Comparison of ENCODE assay signal across 10 cellular contexts in the genomic region with DNA sequence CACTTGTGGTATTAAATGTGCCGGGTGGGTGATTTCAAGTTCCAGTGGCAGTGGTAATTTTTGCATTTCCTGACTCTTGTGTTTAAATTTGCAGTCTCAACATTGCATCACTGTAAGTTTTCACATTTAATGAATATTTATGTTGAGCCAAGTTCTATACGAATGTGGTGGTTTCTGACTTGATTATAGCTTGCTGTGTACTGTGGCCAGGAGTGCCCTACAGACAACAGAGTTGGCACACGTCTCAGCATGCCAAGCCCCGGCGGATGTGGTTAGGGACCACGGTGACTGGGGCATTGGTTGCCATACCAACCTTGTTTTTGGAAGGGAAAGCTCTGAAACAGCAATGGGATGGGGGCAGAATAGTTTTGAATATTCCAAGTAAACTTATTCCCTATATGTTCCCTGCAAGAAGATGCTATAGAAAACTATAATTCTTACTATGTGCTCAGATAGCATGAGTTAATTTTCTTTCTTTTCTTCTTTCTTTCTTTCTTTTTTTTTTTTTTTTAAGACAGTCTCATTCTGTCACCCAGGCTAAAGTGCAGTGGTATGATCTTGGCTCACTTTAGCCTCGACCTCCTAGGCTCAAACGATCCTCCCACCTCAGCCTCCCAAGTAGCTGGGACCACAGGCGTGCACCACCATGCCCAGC.
A peak's percentile ranks its signal among the peaks of the same experiment; 100 is the strongest.
DNase-seq lines count a peak whose midpoint lies in the region; ATAC-seq lines count a peak whose summit lies in the region.
"Had no signal": no experiment of that assay in that cellular context is flagged by ENCODE, and none has a peak within 500 bp of the region (broad histone marks: within the 10 kb centered on the region; RNA-seq: fewer than 3 reads in every experiment).

No MANE protein-coding gene starts in this region.

- peak; percentile 62 for ATAC-seq in stimulated activated effector memory CD8-positive, alpha-beta T cell treated with anti-CD3 and anti-CD28 coated beads, Interleukin-12 subunit alpha, Interleukin-12 subunit beta, amount 100 ng/mL, for 72 hours
- ATAC-seq in HG02678 (IDR thresholded peaks at IDR 0.05; ENCODE audit: unreplicated experiment) (no peak), GM21717 (IDR thresholded peaks at IDR 0.05; ENCODE audit: unreplicated experiment) (no peak)

- H3K4me1 Mint-ChIP-seq in stimulated activated effector memory CD8-positive, alpha-beta T cell treated with anti-CD3 and anti-CD28 coated beads, Interleukin-12 subunit alpha, Interleukin-12 subunit beta, amount 100 ng/mL, for 72 hours, result no peaks in the 10 kb centered on the region

- no peaks in the 10 kb centered on the region for H3K36me3 Mint-ChIP-seq in stimulated activated effector memory CD8-positive, alpha-beta T cell treated with anti-CD3 and anti-CD28 coated beads, Interleukin-12 subunit alpha, Interleukin-12 subunit beta, amount 100 ng/mL, for 72 hours

- H3K9me3 Mint-ChIP-seq in stimulated activated effector memory CD8-positive, alpha-beta T cell treated with anti-CD3 and anti-CD28 coated beads, Interleukin-12 subunit alpha, Interleukin-12 subunit beta, amount 100 ng/mL, for 72 hours, result no peaks in the 10 kb centered on the region

- no peak overlapping the region for H3K4me3 Mint-ChIP-seq in stimulated activated effector memory CD8-positive, alpha-beta T cell treated with anti-CD3 and anti-CD28 coated beads, Interleukin-12 subunit alpha, Interleukin-12 subunit beta, amount 100 ng/mL, for 72 hours

- DNase-seq in activated gamma-delta T cell treated with Interleukin-2 at 50 U/mL for 16 hours, result peak; percentile 27
- DNase-seq in activated gamma-delta T cell (lab: John Stamatoyannopoulos, UW), result no peak
- DNase-seq in SW480 (ENCODE audit: low spot score), result peak; percentile 41
- peak; percentile 44 for DNase-seq in epidermal melanocyte (ENCODE audit: insufficient read length, low spot score)
- no peak for DNase-seq in stimulated activated effector memory CD8-positive, alpha-beta T cell treated with anti-CD3 and anti-CD28 coated beads, Interleukin-12 subunit alpha, Interleukin-12 subunit beta, amount 100 ng/mL, for 72 hours (ENCODE audit: low spot score in 2 of 2)
- no peak for DNase-seq in NCI-H2029 (lab: John Stamatoyannopoulos, UW)
- DNase-seq: activated effector memory CD4-positive, alpha-beta T cell treated with Interleukin-2 at 50 U/mL for 16 hours; KBM-7 had no signal

- H3K27ac Mint-ChIP-seq in stimulated activated effector memory CD8-positive, alpha-beta T cell treated with anti-CD3 and anti-CD28 coated beads, Interleukin-12 subunit alpha, Interleukin-12 subunit beta, amount 100 ng/mL, for 72 hours, result no peak overlapping the region

Comparison
In these comparisons a context has a peak if more than half of its experiments do, and no peak if none do; other contexts are left out.
1. DNase-seq: peak in activated gamma-delta T cell treated with Interleukin-2 at 50 U/mL for 16 hours (single experiment), SW480 (single experiment) and epidermal melanocyte (single experiment); none in activated gamma-delta T cell (single experiment), stimulated activated effector memory CD8-positive, alpha-beta T cell treated with anti-CD3 and anti-CD28 coated beads, Interleukin-12 subunit alpha, Interleukin-12 subunit beta, amount 100 ng/mL, for 72 hours (0 of 2) and NCI-H2029 (single experiment).